11 cellular contexts compared by ENCODE assay signal in the genomic region with DNA sequence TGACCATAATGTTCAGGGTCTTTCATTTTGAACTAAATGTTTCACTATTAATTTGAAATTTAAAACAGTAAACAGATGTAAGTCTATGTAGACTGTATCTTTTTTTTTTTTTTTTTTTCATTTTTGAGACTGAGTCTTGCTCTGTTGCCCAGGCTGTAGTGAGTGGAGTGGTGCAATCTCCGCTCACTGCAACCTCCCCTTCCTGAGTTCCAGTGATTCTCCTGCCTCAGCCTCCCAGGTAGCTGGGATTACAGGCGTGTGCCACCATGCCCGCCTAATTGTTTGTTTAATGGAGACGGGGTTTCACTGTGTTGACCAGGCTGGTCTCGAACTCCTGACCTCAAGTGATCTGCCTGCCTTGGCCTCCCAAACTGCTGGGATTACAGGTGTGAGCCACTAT. TPM values are rescaled to one million over a fixed set of nuclear protein-coding genes. Genes with fewer than 3 reads are reported as not detected.
DNase-seq lines count a peak whose midpoint lies in the region; ATAC-seq, FAIRE-seq and TF ChIP-seq lines count a peak whose summit lies in the region.
"Not testable (repeated sequence)": the region's sequence is repeated elsewhere in the genome, so short reads cannot be mapped to it uniquely, and the experiment has no call there.
"Had no signal": no experiment of that assay in that cellular context is flagged by ENCODE, and none has a peak within 500 bp of the region (broad histone marks: within the 10 kb centered on the region; RNA-seq: fewer than 3 reads in every experiment).

No MANE protein-coding gene starts in this region.

- peaks cover 83% of the 10 kb centered on the region for H3K4me1 Mint-ChIP-seq in activated T-cell treated with anti-CD3 and anti-CD28 coated beads, Interleukin-2, amount 50 U/mL, for 24 hours (ENCODE audit: low read depth)

- intact Hi-C loops in K562 (cut with micrococcal nuclease); esophagus squamous epithelium (cut with DNase I); sigmoid colon (cut with DNase I); upper lobe of right lung (cut with DNase I): not testable (repeated sequence)

- not testable (repeated sequence) for H3K27ac ChIP-seq in DND-41 (ENCODE audit: low read length); K562 (ENCODE audit: extremely low read depth, low read depth, low read length); muscle layer of colon (ENCODE audit: low read depth, low read length); upper lobe of right lung
- H3K27ac ChIP-seq in RWPE1 (peak overlapping the region; percentile 50; the same call in 1 of the 2 replicates), esophagus squamous epithelium (peak overlapping the region; percentile 25 to 100 (median 56)), sigmoid colon (peak overlapping the region; percentile 75 to 91 (median 82))

- ATAC-seq in DND-41 (ENCODE audit: insufficient read depth, low read depth); K562; upper lobe of right lung: not testable (repeated sequence)

- H3K9ac ChIP-seq in DND-41 (ENCODE audit: low read depth, low read length), result peak overlapping the region; percentile 33
- H3K9ac ChIP-seq in K562 (ENCODE audit: insufficient read depth in 1 of 2, low read depth in 2 of 2, low read length in 2 of 2), result 0 out of 4 replicates have a peak overlapping the region, but pooled peaks of 1 of the 2 experiments have one; percentile 21
- peak overlapping the region; percentile 57 for H3K9ac ChIP-seq in muscle layer of colon (ENCODE audit: low read length)

- H3K4me3 Mint-ChIP-seq in activated T-cell treated with anti-CD3 and anti-CD28 coated beads, Interleukin-2, amount 50 U/mL, for 24 hours, result peak overlapping the region; percentile 60

- TF ChIP-seq RAD21 in K562 (CRISPR knock-in tag; conservative IDR thresholded peaks at IDR 0.05 in 1 of 2, IDR thresholded peaks at IDR 0.05 in 1 of 2), result not testable (repeated sequence)

- FAIRE-seq in K562 (lab: Jason Lieb, UNC), result not testable (repeated sequence)

- not testable (repeated sequence) for TF ChIP-seq CTCF in DND-41 (IDR thresholded peaks at IDR 0.05; ENCODE audit: borderline replicate concordance, extremely low read depth, low read length, poor library complexity, severe bottlenecking); RWPE1 (conservative IDR thresholded peaks at IDR 0.05; ENCODE audit: low read depth); K562 (IDR thresholded peaks at IDR 0.05 in 2 of 3, conservative IDR thresholded peaks at IDR 0.05 in 1 of 3; ENCODE audit: insufficient read depth in 2 of 3, low read depth in 1 of 3, low read length in 3 of 3); esophagus squamous epithelium (IDR thresholded peaks at IDR 0.05); sigmoid colon (IDR thresholded peaks at IDR 0.05); upper lobe of right lung (IDR thresholded peaks at IDR 0.05)

- CTCF ChIA-PET in RWPE1 (lab: Yijun Ruan, JAX), result interaction anchor here (1.2 kb wide), 1 partner anchor 34 kb away, joined by 4 read pairs; no protein-coding TSS in a partner anchor
- CTCF ChIA-PET in K562 (lab: Yijun Ruan, JAX; ENCODE audit: low intra/inter-chr PET ratio), result not testable (repeated sequence)

- H3K79me2 ChIP-seq in DND-41 (ENCODE audit: insufficient read depth, low read length) (peaks cover 99% of the 10 kb centered on the region), K562 (ENCODE audit: control insufficient read depth, insufficient read depth, low read length) (peaks cover 93% of the 10 kb centered on the region)

- 84% methylated on average over 5 of the region's 5 CpGs for WGBS in K562 (ENCODE audit: insufficient coverage, low coverage, missing lambda C conversion rate)
- 72 to 88% methylated on average over 3 to 5 of the region's 5 CpGs for WGBS in esophagus squamous epithelium, 2 donors
- WGBS in sigmoid colon, 2 donors, result 79 to 93% methylated on average over 5 of the region's 5 CpGs

- in situ Hi-C loops in K562 (cut with MboI), result not testable (repeated sequence)

- not testable (repeated sequence) for H3K27me3 ChIP-seq in DND-41 (ENCODE audit: insufficient read depth, low read length, poor library complexity); K562 (ENCODE audit: control insufficient read depth in 2 of 2, insufficient read depth in 2 of 2, low read length in 2 of 2); esophagus squamous epithelium; muscle layer of colon (ENCODE audit: control insufficient read depth in 1 of 2, insufficient read depth in 2 of 2, low read length in 2 of 2); sigmoid colon; upper lobe of right lung

- H3K27me3 Mint-ChIP-seq in activated T-cell treated with anti-CD3 and anti-CD28 coated beads, Interleukin-2, amount 50 U/mL, for 24 hours, result not testable (repeated sequence)

- peak overlapping the region; percentile 62 for H3K4me2 ChIP-seq in DND-41 (ENCODE audit: insufficient read depth, low read length)
- not testable (repeated sequence) for H3K4me2 ChIP-seq in K562 (ENCODE audit: insufficient read depth, low read length)

- H3K36me3 Mint-ChIP-seq in activated T-cell treated with anti-CD3 and anti-CD28 coated beads, Interleukin-2, amount 50 U/mL, for 24 hours (ENCODE audit: low read depth), result peaks cover 91% of the 10 kb centered on the region

- DNase-seq in DND-41; RWPE1 (ENCODE audit: low spot score); activated T-cell treated with anti-CD3 and anti-CD28 coated beads, Interleukin-2, amount 50 U/mL, for 24 hours; K562 (ENCODE audit: extremely low read depth in 1 of 4, low spot score in 3 of 4); esophagus squamous epithelium (lab: John Stamatoyannopoulos, UW); sigmoid colon: not testable (repeated sequence)
- peak; percentile 29 for DNase-seq in upper lobe of right lung

- H3K4me3 ChIP-seq in DND-41 (ENCODE audit: low read depth in 1 of 2, low read length in 2 of 2), result peak overlapping the region in 1 of 2 experiments; percentile 50; a peak in 2 of 4 replicates
- H3K4me3 ChIP-seq in K562, result not testable (repeated sequence)
- peak overlapping the region in 3 of 4 donors; percentile 7 to 89 (median 86) for H3K4me3 ChIP-seq in esophagus squamous epithelium
- peak overlapping the region in 1 of 2 donors; percentile 14 for H3K4me3 ChIP-seq in muscle layer of colon (ENCODE audit: low read depth in 1 of 2, low read length in 2 of 2)
- peak overlapping the region in 1 of 4 donors; percentile 41 for H3K4me3 ChIP-seq in sigmoid colon
- H3K4me3 ChIP-seq in upper lobe of right lung, result peak overlapping the region; percentile 27

- H2AFZ ChIP-seq in DND-41 (ENCODE audit: low read depth, low read length); K562 (ENCODE audit: low read depth, low read length): not testable (repeated sequence)

- H3K4me1 ChIP-seq in DND-41 (ENCODE audit: insufficient read depth, low read length) (peaks cover 86% of the 10 kb centered on the region), K562 (replicated peaks in 1 of 2; ENCODE audit: control insufficient read depth in 2 of 2, insufficient read depth in 2 of 2, low read length in 2 of 2) (peaks cover 32 to 33% of the 10 kb centered on the region in 2 experiments), esophagus squamous epithelium (peaks cover 75 to 100% (median 90%) of the 10 kb centered on the region in 3 donors), muscle layer of colon (ENCODE audit: insufficient read depth, low read length) (peaks cover 75% of the 10 kb centered on the region), sigmoid colon (peaks cover 0 to 100% (median 98%) of the 10 kb centered on the region in 4 donors), upper lobe of right lung (peaks cover 96% of the 10 kb centered on the region)

- H3K9me3 ChIP-seq in DND-41 (ENCODE audit: insufficient read depth, low read length, severe bottlenecking); K562 (replicated peaks; ENCODE audit: control insufficient read depth, insufficient read depth, low read depth, low read length); esophagus squamous epithelium; muscle layer of colon (ENCODE audit: low read length); sigmoid colon; upper lobe of right lung: not testable (repeated sequence)

- peaks cover 78% of the 10 kb centered on the region for H3K36me3 ChIP-seq in DND-41 (ENCODE audit: insufficient read depth, low read length)
- H3K36me3 ChIP-seq in K562 (ENCODE audit: control insufficient read depth, insufficient read depth, low read length), result peaks cover 73% of the 10 kb centered on the region
- H3K36me3 ChIP-seq in esophagus squamous epithelium, result peaks cover 0 to 61% (median 13%) of the 10 kb centered on the region in 3 donors
- peaks cover 24% of the 10 kb centered on the region for H3K36me3 ChIP-seq in muscle layer of colon (ENCODE audit: insufficient read depth, low read length)
- H3K36me3 ChIP-seq in sigmoid colon, result peaks cover 7 to 45% (median 31%) of the 10 kb centered on the region in 4 donors
- H3K36me3 ChIP-seq in upper lobe of right lung, result peaks cover 43% of the 10 kb centered on the region

- not testable (repeated sequence) for H3K9me1 ChIP-seq in K562 (ENCODE audit: control insufficient read depth, insufficient read depth, low read length)

- BruUV-seq in K562 (replicated peaks; lab: Mats Ljungman, UMichigan), result not testable (repeated sequence)

- TF ChIP-seq EP300 in K562 (IDR thresholded peaks at IDR 0.05; ENCODE audit: low read length); sigmoid colon (IDR thresholded peaks at IDR 0.05): not testable (repeated sequence)

- not testable (repeated sequence) for TF ChIP-seq POLR2A in K562 (conservative IDR thresholded peaks at IDR 0.05); esophagus squamous epithelium (IDR thresholded peaks at IDR 0.05); sigmoid colon (IDR thresholded peaks at IDR 0.05)

- H4K20me1 ChIP-seq in DND-41 (ENCODE audit: insufficient read depth, low read length), result peaks cover 57% of the 10 kb centered on the region
- H4K20me1 ChIP-seq in K562 (replicated peaks; ENCODE audit: control insufficient read depth, insufficient read depth, low read length), result not testable (repeated sequence)

- POLR2A ChIA-PET in RWPE1 (lab: Yijun Ruan, JAX; ENCODE audit: low non-redundant PET), result interaction anchor here (0.6 to 0.7 kb wide), 2 partner anchors 34 to 114 kb away, joined by 4 to 5 read pairs; no protein-coding TSS in a partner anchor
- POLR2A ChIA-PET in K562 (lab: Yijun Ruan, JAX), result interaction anchor here (0.6 to 2.8 kb wide), 5 partner anchors 11 to 92 kb away, joined by 3 to 14 read pairs (median 3); no protein-coding TSS in a partner anchor

- not testable (repeated sequence) for H3K9me3 Mint-ChIP-seq in activated T-cell treated with anti-CD3 and anti-CD28 coated beads, Interleukin-2, amount 50 U/mL, for 24 hours

- peak overlapping the region; percentile 76 for H3K27ac Mint-ChIP-seq in activated T-cell treated with anti-CD3 and anti-CD28 coated beads, Interleukin-2, amount 50 U/mL, for 24 hours

RNA-seq across cellular contexts. Expression of a gene that starts 6.4 kb away (rescaled TPM):
- 65.4 and 90.5 TPM in 2 replicates for total RNA-seq in K562 (2011; cell fraction: chromatin; rRNA removed; ENCODE audit: low replicate concordance)
- 29.7 and 34.7 TPM in 2 replicates for total RNA-seq in K562 (2011; cell fraction: nucleolus; rRNA removed)
- 46.8 and 54.4 TPM in 2 replicates for total RNA-seq in K562 (2011; cell fraction: nucleoplasm; rRNA removed)
- total RNA-seq in K562 (2014; rRNA removed) (31.5 and 32.2 TPM in 2 replicates), K562 (2014; rRNA removed; fragmentation: Illumina TruSeq; extraction: Trizol) (44.0 and 47.9 TPM in 2 replicates), K562 (2015; rRNA removed; fragmentation: Illumina TruSeq; extraction: Trizol) (48.9 and 51.7 TPM in 2 replicates), K562 (2021) (62.2 and 65.5 TPM in 2 replicates), esophagus squamous epithelium (10 to 100 TPM; 58.2 to 78.4 (median 62.0) TPM), sigmoid colon (10 to 100 TPM; 53.2 to 69.8 (median 61.0) TPM), upper lobe of right lung (87.7 TPM)
- polyA plus RNA-seq in K562 (2011; rRNA removed) (41.6 and 64.9 TPM in 2 replicates), K562 (2014; fragmentation: Illumina TruSeq; extraction: Trizol) (38.7 and 47.4 TPM in 2 replicates), K562 (2014; fragmentation: Nextera tagmentation; extraction: Ambion mirVana) (10 to 100 TPM in 1 of 2 experiments, 1 to 10 TPM in 1; 8.0 to 12.3 TPM), K562 (2014; rRNA removed) (25.5 and 28.2 TPM in 2 replicates), sigmoid colon (10 to 100 TPM; 11.4 to 32.8 (median 16.0) TPM)
- 55.5 and 56.9 TPM in 2 replicates for polyA plus RNA-seq in K562 (2011; cell fraction: cytosol; rRNA removed)
- 49.9 and 53.7 TPM in 2 replicates for polyA plus RNA-seq in K562 (2011; cell fraction: nucleus; rRNA removed)
- 23.7 and 26.5 TPM in 2 replicates for polyA plus RNA-seq in K562 (2012)
- polyA minus RNA-seq in K562 (2011; rRNA and poly(A)+ RNA removed), result 140 and 156 TPM in 2 replicates
- polyA minus RNA-seq in K562 (2011; cell fraction: cytosol; rRNA and poly(A)+ RNA removed), result 64.3 and 64.4 TPM in 2 replicates
- 19.3 and 32.3 TPM in 2 replicates for polyA minus RNA-seq in K562 (2011; cell fraction: nucleus; rRNA and poly(A)+ RNA removed)

RNA-seq across cellular contexts. Expression of a gene that starts 37.3 kb away (rescaled TPM):
- total RNA-seq in K562 (2011; cell fraction: chromatin; rRNA removed; ENCODE audit: low replicate concordance), result 10.1 and 25.6 TPM in 2 replicates
- 14.0 and 16.2 TPM in 2 replicates for total RNA-seq in K562 (2011; cell fraction: nucleolus; rRNA removed)
- 15.8 and 19.8 TPM in 2 replicates for total RNA-seq in K562 (2011; cell fraction: nucleoplasm; rRNA removed)
- total RNA-seq in K562 (2014; rRNA removed) (10.3 and 20.9 TPM in 2 replicates), K562 (2014; rRNA removed; fragmentation: Illumina TruSeq; extraction: Trizol) (6.0 and 8.9 TPM in 2 replicates), K562 (2015; rRNA removed; fragmentation: Illumina TruSeq; extraction: Trizol) (49.7 and 51.2 TPM in 2 replicates), K562 (2021) (13.5 and 15.0 TPM in 2 replicates), esophagus squamous epithelium (under 1 TPM in 1 of 4 donors, not detected in 3; 0.76 TPM), sigmoid colon (not detected), upper lobe of right lung (0.46 TPM)
- polyA plus RNA-seq in K562 (2011; rRNA removed) (12.9 and 19.8 TPM in 2 replicates), K562 (2014; fragmentation: Illumina TruSeq; extraction: Trizol) (26.5 and 28.0 TPM in 2 replicates), K562 (2014; fragmentation: Nextera tagmentation; extraction: Ambion mirVana) (10 to 100 TPM; 19.8 to 21.0 TPM), K562 (2014; rRNA removed) (19.3 and 22.7 TPM in 2 replicates), sigmoid colon (under 1 TPM in 1 of 3 donors, not detected in 2; 0.60 TPM)
- polyA plus RNA-seq in K562 (2011; cell fraction: cytosol; rRNA removed), result 26.4 and 42.1 TPM in 2 replicates
- polyA plus RNA-seq in K562 (2011; cell fraction: nucleus; rRNA removed), result 33.0 and 40.1 TPM in 2 replicates
- 91.6 and 130 TPM in 2 replicates for polyA plus RNA-seq in K562 (2012)
- 6.9 and 11.6 TPM in 2 replicates for polyA minus RNA-seq in K562 (2011; rRNA and poly(A)+ RNA removed)
- polyA minus RNA-seq in K562 (2011; cell fraction: cytosol; rRNA and poly(A)+ RNA removed), result 9.4 and 12.4 TPM in 2 replicates
- polyA minus RNA-seq in K562 (2011; cell fraction: nucleus; rRNA and poly(A)+ RNA removed), result 4.6 and 7.1 TPM in 2 replicates
- total RNA-seq: renal cortical epithelial cell, temporal lobe had no signal

RNA-seq across cellular contexts. Expression of a gene that starts 50.2 kb away (rescaled TPM):
- not detected in 2 replicates for total RNA-seq in K562 (2011; cell fraction: chromatin; rRNA removed; ENCODE audit: low replicate concordance)
- not detected in 2 replicates for total RNA-seq in K562 (2011; cell fraction: nucleolus; rRNA removed)
- total RNA-seq in K562 (2011; cell fraction: nucleoplasm; rRNA removed), result not detected in 2 replicates
- not detected in 2 replicates for total RNA-seq in K562 (2014; rRNA removed)
- not detected in 2 replicates for total RNA-seq in K562 (2014; rRNA removed; fragmentation: Illumina TruSeq; extraction: Trizol)
- total RNA-seq in K562 (2015; rRNA removed; fragmentation: Illumina TruSeq; extraction: Trizol), result not detected in 2 replicates
- not detected in 2 replicates for total RNA-seq in K562 (2021)
- 0.03 and 0.04 TPM in 2 replicates for polyA plus RNA-seq in K562 (2011; rRNA removed)
- 0.04 TPM in 1 of 2 replicates, not detected in the other for polyA plus RNA-seq in K562 (2011; cell fraction: cytosol; rRNA removed)
- polyA plus RNA-seq in K562 (2011; cell fraction: nucleus; rRNA removed), result 0.04 TPM in 1 of 2 replicates, not detected in the other
- polyA plus RNA-seq in K562 (2012), result 0.04 and 0.07 TPM in 2 replicates
- polyA plus RNA-seq in K562 (2014; fragmentation: Illumina TruSeq; extraction: Trizol), result not detected in 2 replicates
- not detected for polyA plus RNA-seq in K562 (2014; fragmentation: Nextera tagmentation; extraction: Ambion mirVana)
- not detected in 2 replicates for polyA plus RNA-seq in K562 (2014; rRNA removed)
- not detected in 2 replicates for polyA minus RNA-seq in K562 (2011; rRNA and poly(A)+ RNA removed)
- polyA minus RNA-seq in K562 (2011; cell fraction: cytosol; rRNA and poly(A)+ RNA removed), result not detected in 2 replicates
- polyA minus RNA-seq in K562 (2011; cell fraction: nucleus; rRNA and poly(A)+ RNA removed), result not detected in 2 replicates
- not detected for total RNA-seq in esophagus squamous epithelium
- total RNA-seq in sigmoid colon, result not detected
- polyA plus RNA-seq in sigmoid colon, result not detected
- total RNA-seq in upper lobe of right lung, result not detected
- total RNA-seq: mucosa of gallbladder, renal cortical epithelial cell, temporal lobe had no signal

RNA-seq across cellular contexts. Expression of a gene that starts 55.2 kb away (rescaled TPM):
- total RNA-seq in K562 (2011; cell fraction: chromatin; rRNA removed; ENCODE audit: low replicate concordance), result 126 and 173 TPM in 2 replicates
- 112 and 130 TPM in 2 replicates for total RNA-seq in K562 (2011; cell fraction: nucleolus; rRNA removed)
- 168 and 231 TPM in 2 replicates for total RNA-seq in K562 (2011; cell fraction: nucleoplasm; rRNA removed)
- 117 and 153 TPM in 2 replicates for total RNA-seq in K562 (2014; rRNA removed)
- 202 and 204 TPM in 2 replicates for total RNA-seq in K562 (2014; rRNA removed; fragmentation: Illumina TruSeq; extraction: Trizol)
- total RNA-seq in K562 (2015; rRNA removed; fragmentation: Illumina TruSeq; extraction: Trizol), result 226 and 244 TPM in 2 replicates
- total RNA-seq in K562 (2021), result 329 and 341 TPM in 2 replicates
- 209 and 216 TPM in 2 replicates for polyA plus RNA-seq in K562 (2011; rRNA removed)
- 197 and 292 TPM in 2 replicates for polyA plus RNA-seq in K562 (2011; cell fraction: cytosol; rRNA removed)
- polyA plus RNA-seq in K562 (2011; cell fraction: nucleus; rRNA removed), result 86.9 and 121 TPM in 2 replicates
- 406 and 466 TPM in 2 replicates for polyA plus RNA-seq in K562 (2012)
- polyA plus RNA-seq in K562 (2014; fragmentation: Illumina TruSeq; extraction: Trizol), result 527 and 637 TPM in 2 replicates
- 100 to 1,000 TPM; 570 to 835 TPM for polyA plus RNA-seq in K562 (2014; fragmentation: Nextera tagmentation; extraction: Ambion mirVana)
- polyA plus RNA-seq in K562 (2014; rRNA removed), result 285 and 301 TPM in 2 replicates
- 115 and 148 TPM in 2 replicates for polyA minus RNA-seq in K562 (2011; rRNA and poly(A)+ RNA removed)
- polyA minus RNA-seq in K562 (2011; cell fraction: cytosol; rRNA and poly(A)+ RNA removed), result 79.5 and 100 TPM in 2 replicates
- polyA minus RNA-seq in K562 (2011; cell fraction: nucleus; rRNA and poly(A)+ RNA removed), result 31.2 and 56.0 TPM in 2 replicates
- 10 to 100 TPM; 24.9 to 72.9 (median 51.1) TPM for total RNA-seq in esophagus squamous epithelium
- total RNA-seq in sigmoid colon, result 10 to 100 TPM; 46.7 to 68.1 (median 55.1) TPM
- polyA plus RNA-seq in sigmoid colon, result 100 to 1,000 TPM; 521 to 955 (median 870) TPM
- 172 TPM for total RNA-seq in upper lobe of right lung
